ENCODE assay signal across 8 cellular contexts in genomic region chr17:80008383-80008840, GRCh38. TPM values are rescaled to one million over a fixed set of nuclear protein-coding genes. Genes with fewer than 3 reads are reported as not detected.
DNase-seq lines count a peak whose midpoint lies in the region; ATAC-seq and TF ChIP-seq lines count a peak whose summit lies in the region.

No MANE protein-coding gene starts in this region.

- peaks cover 20% of the 10 kb centered on the region for H3K4me1 ChIP-seq in BLaER1

- H3K27ac ChIP-seq in BLaER1 = no peak overlapping the region

- H3K4me2 ChIP-seq in BLaER1 = peak overlapping the region; percentile 21; the same call in 1 of the 2 replicates

- H3K27me3 ChIP-seq in BLaER1 = no peaks in the 10 kb centered on the region

- no peak for DNase-seq in HFF-Myc (ENCODE audit: extremely low read depth, low read depth)
- peak; percentile 88 for DNase-seq in NCI-H774 (lab: John Stamatoyannopoulos, UW)
- DNase-seq in activated CD4-positive, alpha-beta T cell treated with anti-CD3 and anti-CD28 coated beads, Interleukin-2, amount 50 U/mL, for 48 hours = peak; percentile 86 to 89
- peak; percentile 78 for DNase-seq in dermis blood vessel endothelial cell
- DNase-seq in medulla oblongata (ENCODE audit: extremely low spot score) = peak; percentile 50
- peak; percentile 31 to 58 for DNase-seq in stimulated activated CD8-positive, alpha-beta memory T cell treated with anti-CD3 and anti-CD28 coated beads, Interleukin-2, amount 100 ng/mL, for 1 hour (ENCODE audit: low read depth in 2 of 2)

- peak; percentile 97 for TF ChIP-seq CTCF in HFF-Myc (IDR thresholded peaks at IDR 0.05; ENCODE audit: low read depth, low read length, missing control alignments)

- no peaks in the 10 kb centered on the region; the same call in 1 of the 2 replicates for H3K36me3 ChIP-seq in BLaER1

- H3K9ac ChIP-seq in BLaER1 = no peak overlapping the region

- H4K20me1 ChIP-seq in BLaER1 = no peaks in the 10 kb centered on the region

- H3K9me3 ChIP-seq in BLaER1 = peaks cover under 1% of the 10 kb centered on the region; the same call in 1 of the 2 replicates

- H3K4me3 ChIP-seq in BLaER1 (no peak overlapping the region), HFF-Myc (replicated peaks; ENCODE audit: low read depth, low read length) (no peak overlapping the region)

- no peak for ATAC-seq in GM21360 (IDR thresholded peaks at IDR 0.05; ENCODE audit: unreplicated experiment)

RNA-seq across cellular contexts. Expression of gene TBC1D16, which starts 27.3 kb away (rescaled TPM):
- 44.9 and 61.8 TPM in 2 replicates for total RNA-seq in dermis blood vessel endothelial cell

RNA-seq across cellular contexts. Expression of gene CCDC40, which starts 28.0 kb away (rescaled TPM):
- 1.4 and 2.2 TPM in 2 replicates for total RNA-seq in dermis blood vessel endothelial cell
